In genomic region chr13:110123041-110123809, GRCh38 we compare ENCODE assay signal across 14 cellular contexts.
DNase-seq lines count a peak whose midpoint lies in the region; ATAC-seq and TF ChIP-seq lines count a peak whose summit lies in the region.
"Had no signal": no experiment of that assay in that cellular context is flagged by ENCODE, and none has a peak within 500 bp of the region (broad histone marks: within the 10 kb centered on the region; RNA-seq: fewer than 3 reads in every experiment).

No MANE protein-coding gene starts in this region.

- H3K36me3 Mint-ChIP-seq in activated CD4-positive, alpha-beta T cell treated with anti-CD3 and anti-CD28 coated beads, Interleukin-2, amount 10 ng/mL, durations not matched to agents 7 days and 5 days (ENCODE audit: low read depth), result no peaks in the 10 kb centered on the region
- H3K36me3 Mint-ChIP-seq: CD4-positive, alpha-beta memory T cell had no signal

- no peak for TF ChIP-seq POLR2A in upper lobe of left lung (IDR thresholded peaks at IDR 0.05)

- CTCF ChIA-PET in GM10248 (lab: Yijun Ruan, JAX), result interaction anchor here (0.8 to 1.6 kb wide), 4 partner anchors 9 to 26 kb away, joined by 3 to 7 read pairs (median 3); no protein-coding TSS in a partner anchor
- CTCF ChIA-PET in activated CD4-positive, alpha-beta T cell treated with anti-CD3 and anti-CD28 coated beads, Interleukin-2, amount 10 ng/mL, durations not matched to agents 7 days and 5 days (lab: Charles Lee), result interaction anchor here (1.1 kb wide), 1 partner anchor 41 kb away, joined by 3 read pairs; no protein-coding TSS in a partner anchor

- no peak for TF ChIP-seq EP300 in upper lobe of left lung (IDR thresholded peaks at IDR 0.05)

- POLR2A ChIA-PET in GM10248 (lab: Yijun Ruan, JAX), result no interaction called here
- POLR2A ChIA-PET in activated CD4-positive, alpha-beta T cell treated with anti-CD3 and anti-CD28 coated beads, Interleukin-2, amount 10 ng/mL, durations not matched to agents 7 days and 5 days (lab: Charles Lee), result no interaction called here

- 61 to 72% (median 65%) methylated on average over 19 of the region's 19 CpGs for whole genome bisulfite sequencing in psoas muscle, 3 donors
- WGBS in upper lobe of left lung, 2 donors, result 85 to 88% methylated on average over 19 of the region's 19 CpGs

- H3K4me3 ChIP-seq in HUES48 (ENCODE audit: low read depth, low read length), result no peak overlapping the region
- H3K4me3 ChIP-seq in psoas muscle, result no peak overlapping the region
- no peak overlapping the region for H3K4me3 ChIP-seq in upper lobe of left lung
- H3K4me3 ChIP-seq: esophagus squamous epithelium, HAP-1 had no signal

- ATAC-seq in psoas muscle, result peak in 1 of 4 donors; percentile 47
- ATAC-seq in upper lobe of left lung (ENCODE audit: low FRiP score in 2 of 2), result no peak
- ATAC-seq in GM19452 (IDR thresholded peaks at IDR 0.05; ENCODE audit: unreplicated experiment), result no peak

- H3K9me3 Mint-ChIP-seq in activated CD4-positive, alpha-beta T cell treated with anti-CD3 and anti-CD28 coated beads, Interleukin-2, amount 10 ng/mL, durations not matched to agents 7 days and 5 days, result no peaks in the 10 kb centered on the region
- H3K9me3 Mint-ChIP-seq: central memory CD8-positive, alpha-beta T cell had no signal

- peaks cover 31% of the 10 kb centered on the region for H3K27me3 Mint-ChIP-seq in activated CD4-positive, alpha-beta T cell treated with anti-CD3 and anti-CD28 coated beads, Interleukin-2, amount 10 ng/mL, durations not matched to agents 7 days and 5 days

- intact Hi-C loops in psoas muscle (cut with DNase I), result no loop called here

- no peaks in the 10 kb centered on the region for H3K9me3 ChIP-seq in HUES48 (ENCODE audit: control insufficient read depth, insufficient read depth, low read length)
- no peaks in the 10 kb centered on the region for H3K9me3 ChIP-seq in psoas muscle
- no peaks in the 10 kb centered on the region for H3K9me3 ChIP-seq in upper lobe of left lung
- H3K9me3 ChIP-seq: esophagus squamous epithelium, HAP-1 had no signal

- no peaks in the 10 kb centered on the region for H3K36me3 ChIP-seq in HUES48 (ENCODE audit: control insufficient read depth, insufficient read depth, low read length)
- H3K36me3 ChIP-seq in psoas muscle (ENCODE audit: insufficient read depth in 1 of 2, low read depth in 1 of 2), result no peaks in the 10 kb centered on the region
- no peaks in the 10 kb centered on the region for H3K36me3 ChIP-seq in upper lobe of left lung
- H3K36me3 ChIP-seq: esophagus squamous epithelium, HAP-1 had no signal

- H3K4me1 Mint-ChIP-seq in activated CD4-positive, alpha-beta T cell treated with anti-CD3 and anti-CD28 coated beads, Interleukin-2, amount 10 ng/mL, durations not matched to agents 7 days and 5 days, result no peaks in the 10 kb centered on the region
- H3K4me1 Mint-ChIP-seq: CD4-positive, alpha-beta memory T cell; central memory CD8-positive, alpha-beta T cell had no signal

- no peak overlapping the region for H3K9ac ChIP-seq in HUES48 (ENCODE audit: low read depth, low read length)

- TF ChIP-seq CTCF in psoas muscle (IDR thresholded peaks at IDR 0.05) (no peak), upper lobe of left lung (IDR thresholded peaks at IDR 0.05) (no peak), GM10248 (IDR thresholded peaks at IDR 0.05; ENCODE audit: control extremely low read depth, extremely low read depth, low read depth, missing control alignments) (no peak)

- DNase-seq in anterior cingulate cortex (lab: John Stamatoyannopoulos, UW), result peak in 32 of 58 donors; percentile 22 to 90 (median 52)
- peak; percentile 47 for DNase-seq in globus pallidus (ENCODE audit: low spot score)
- DNase-seq in psoas muscle, result no peak
- DNase-seq in upper lobe of left lung, result no peak
- no peak for DNase-seq in GM10248 (ENCODE audit: extremely low spot score)
- no peak for DNase-seq in activated CD4-positive, alpha-beta T cell treated with anti-CD3 and anti-CD28 coated beads, Interleukin-2, amount 10 ng/mL, durations not matched to agents 7 days and 5 days
- DNase-seq: activated naive CD4-positive, alpha-beta T cell; CD4-positive, alpha-beta memory T cell; esophagus squamous epithelium; MV-4-11 had no signal

- H3K4me1 ChIP-seq in HUES48 (ENCODE audit: control insufficient read depth, insufficient read depth, low read length) (peaks cover 21% of the 10 kb centered on the region), psoas muscle (peaks cover 18% of the 10 kb centered on the region), upper lobe of left lung (peaks cover 16 to 19% (median 18%) of the 10 kb centered on the region in 4 donors)
- H3K4me1 ChIP-seq: HAP-1 had no signal

- no peak overlapping the region for H3K27ac Mint-ChIP-seq in activated CD4-positive, alpha-beta T cell treated with anti-CD3 and anti-CD28 coated beads, Interleukin-2, amount 10 ng/mL, durations not matched to agents 7 days and 5 days
- H3K27ac Mint-ChIP-seq: CD4-positive, alpha-beta memory T cell had no signal

- H3K27me3 ChIP-seq in HUES48 (ENCODE audit: control insufficient read depth, insufficient read depth, low read length), result no peaks in the 10 kb centered on the region
- H3K27me3 ChIP-seq in psoas muscle (ENCODE audit: insufficient read depth in 3 of 3, low read length in 2 of 3), result no peaks in the 10 kb centered on the region
- no peaks in the 10 kb centered on the region for H3K27me3 ChIP-seq in upper lobe of left lung

- no peak overlapping the region for H3K4me3 Mint-ChIP-seq in activated CD4-positive, alpha-beta T cell treated with anti-CD3 and anti-CD28 coated beads, Interleukin-2, amount 10 ng/mL, durations not matched to agents 7 days and 5 days
- H3K4me3 Mint-ChIP-seq: CD4-positive, alpha-beta memory T cell; central memory CD8-positive, alpha-beta T cell had no signal

- H3K27ac ChIP-seq in HUES48 (ENCODE audit: low read depth, low read length) (peak overlapping the region; percentile 31), psoas muscle (peak overlapping the region; percentile 63), upper lobe of left lung (no peak overlapping the region)

Comparison
In these comparisons a context has a peak if more than half of its experiments do, and no peak if none do; other contexts are left out.
1. H3K27ac ChIP-seq: peak in HUES48 (single experiment) and psoas muscle (single experiment); none in upper lobe of left lung (0 of 4).
2. DNase-seq: peak in anterior cingulate cortex (32 of 58) and globus pallidus (single experiment); none in psoas muscle (0 of 2), upper lobe of left lung (0 of 2), GM10248 (single experiment) and activated CD4-positive, alpha-beta T cell treated with anti-CD3 and anti-CD28 coated beads, Interleukin-2, amount 10 ng/mL, durations not matched to agents 7 days and 5 days (single experiment).